Comparison of ENCODE assay signal across 15 cellular contexts in the genomic region with DNA sequence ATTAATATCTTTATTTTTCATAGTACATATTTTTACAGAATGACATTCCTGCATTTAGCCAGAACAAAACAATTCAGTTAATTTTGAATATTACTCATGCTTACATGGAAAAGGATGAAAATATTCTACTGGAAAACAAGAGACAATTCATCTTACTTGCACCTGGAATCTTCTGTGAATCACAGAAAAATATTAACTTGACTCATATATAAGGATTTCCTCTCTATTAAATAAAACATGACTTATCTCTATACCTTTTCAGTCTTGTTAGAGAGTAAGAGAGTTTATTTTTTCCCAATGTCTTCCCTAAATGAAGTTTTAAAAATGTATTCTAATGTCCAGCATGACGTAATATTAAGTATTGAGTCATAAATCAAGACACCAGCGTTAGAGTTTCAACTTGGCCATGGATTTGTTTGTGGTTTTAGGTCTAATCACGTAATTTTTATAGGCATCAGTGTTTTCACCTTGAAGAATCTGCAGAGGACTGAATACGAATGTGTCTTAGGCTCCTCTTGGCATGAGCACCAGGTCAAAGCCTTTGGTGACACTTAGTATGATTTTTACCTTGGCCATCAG.
"Had no signal": no experiment of that assay in that cellular context is flagged by ENCODE, and none has a peak within 500 bp of the region (broad histone marks: within the 10 kb centered on the region; RNA-seq: fewer than 3 reads in every experiment).

No MANE protein-coding gene starts in this region.

- ATAC-seq: activated T-helper 17 cell treated with anti-CD3 and anti-CD28 coated beads, Interleukin-2, amount 50 U/mL, for 72 hours; heart right ventricle had no signal

- H3K36me3 ChIP-seq: adrenal gland, brain microvascular endothelial cell, esophagus squamous epithelium, heart right ventricle, ovary, stomach, uterus had no signal

- H3K4me3 ChIP-seq: adrenal gland, esophagus squamous epithelium, heart right ventricle, ovary, stomach, uterus had no signal

- H3K27me3 ChIP-seq: adrenal gland, brain microvascular endothelial cell, esophagus squamous epithelium, heart right ventricle, ovary, stomach, uterus had no signal

- H3K27ac ChIP-seq: adrenal gland, esophagus squamous epithelium, heart right ventricle, ovary, stomach, uterus had no signal

- H3K9me3 ChIP-seq: adrenal gland, esophagus squamous epithelium, heart right ventricle, ovary, stomach, uterus had no signal

- FAIRE-seq: frontal cortex, kidney, TTC549 had no signal

- H3K4me1 ChIP-seq: adrenal gland, stomach, uterus had no signal

- DNase-seq: activated B cell treated with CpG ODN at 0.5 μM for 24 hours; activated CD4-positive, alpha-beta T cell treated with anti-CD3 and anti-CD28 coated beads, Interleukin-2, amount 10 ng/mL, durations not matched to agents 7 days and 5 days; activated CD8-positive, alpha-beta memory T cell treated with anti-CD3 and anti-CD28 coated beads for 24 hours; activated naive CD4-positive, alpha-beta T cell treated with anti-CD3 and anti-CD28 coated beads, Interleukin-2, amount 50 U/mL, for 16 hours; adrenal gland; brain microvascular endothelial cell; esophagus squamous epithelium; heart right ventricle; kidney; ovary; stomach; uterus had no signal
